ENCODE assay signal across 18 cellular contexts in genomic region chr6:167691566-167692312, GRCh38.
A peak's percentile ranks its signal among the peaks of the same experiment; 100 is the strongest.
DNase-seq lines count a peak whose midpoint lies in the region; ATAC-seq and TF ChIP-seq lines count a peak whose summit lies in the region.
"Had no signal": no experiment of that assay in that cellular context is flagged by ENCODE, and none has a peak within 500 bp of the region (broad histone marks: within the 10 kb centered on the region; RNA-seq: fewer than 3 reads in every experiment).

No MANE protein-coding gene starts in this region.

- no peaks in the 10 kb centered on the region for H3K36me3 ChIP-seq in BLaER1 treated with 17β-estradiol and CSF1 and Interleukin-3, amounts not matched to agents 10 nM and 100 nM
- H3K36me3 ChIP-seq in HUES64 (ENCODE audit: insufficient read depth, low read length) = no peaks in the 10 kb centered on the region
- no peaks in the 10 kb centered on the region for H3K36me3 ChIP-seq in endodermal cell (ENCODE audit: control insufficient read depth, insufficient read depth, low read length)
- no peaks in the 10 kb centered on the region for H3K36me3 ChIP-seq in effector memory CD4-positive, alpha-beta T cell (ENCODE audit: control insufficient read depth, insufficient read depth, low read length)
- H3K36me3 ChIP-seq: Peyer's patch, SJCRH30 had no signal

- H3K4me2 ChIP-seq in BLaER1 treated with 17β-estradiol and CSF1 and Interleukin-3, amounts not matched to agents 10 nM and 100 nM = peak overlapping the region in 10 of 11 experiments; percentile 4 to 60 (median 24); a peak in 14 of 22 replicates
- H3K4me2 ChIP-seq: KMS-11 had no signal

- DNase-seq in endodermal cell = peak; percentile 57
- DNase-seq in neural crest cell (ENCODE audit: low read depth, low spot score) = no peak
- DNase-seq in effector memory CD4-positive, alpha-beta T cell = no peak
- DNase-seq in pons (ENCODE audit: low spot score) = no peak
- DNase-seq in DMS 273 treated with DMSO at 0.1 percent for 48 hours (lab: John Stamatoyannopoulos, UW) = no peak
- DNase-seq: EL, IMR-90, NCI-H1105 treated with DMSO at 0.1 percent for 48 hours, NCI-H2081, NCI-H345, Peyer's patch, SJCRH30 had no signal

- no peak for ATAC-seq in GM18519 (IDR thresholded peaks at IDR 0.05; ENCODE audit: low FRiP score, unreplicated experiment)
- ATAC-seq: HCT116 had no signal

- no peak overlapping the region for H3K27ac ChIP-seq in BLaER1 treated with 17β-estradiol and CSF1 and Interleukin-3, amounts not matched to agents 10 nM and 100 nM
- H3K27ac ChIP-seq in HUES64 (ENCODE audit: low read depth, low read length) (0 out of 2 replicates have a peak overlapping the region, but pooled peaks have one; percentile 12), endodermal cell (ENCODE audit: low read depth, low read length) (no peak overlapping the region)
- H3K27ac ChIP-seq in effector memory CD4-positive, alpha-beta T cell (ENCODE audit: insufficient read depth, low read length, poor library complexity, severe bottlenecking) = no peak overlapping the region
- H3K27ac ChIP-seq: KMS-11, Peyer's patch, SJCRH30 had no signal

- 65% methylated on average over 13 of the region's 13 CpGs for WGBS in HUES64
- WGBS in endodermal cell (ENCODE audit: insufficient coverage in 1 of 2, insufficient read length in 1 of 2), 2 experiments = 80 to 84% methylated on average over 13 of the region's 13 CpGs

- H3K4me3 Mint-ChIP-seq in endodermal cell (no peak overlapping the region), neural crest cell (no peak overlapping the region)
- H3K4me3 Mint-ChIP-seq: CD14-positive monocyte had no signal

- H3K27me3 Mint-ChIP-seq in endodermal cell (ENCODE audit: insufficient read depth) = peaks cover 3% of the 10 kb centered on the region
- peaks cover 26% of the 10 kb centered on the region for H3K27me3 Mint-ChIP-seq in neural crest cell (ENCODE audit: low read depth)

- H4K20me1 ChIP-seq in BLaER1 treated with 17β-estradiol and CSF1 and Interleukin-3, amounts not matched to agents 10 nM and 100 nM = no peaks in the 10 kb centered on the region

- H3K36me3 Mint-ChIP-seq in endodermal cell (ENCODE audit: low read depth) (no peaks in the 10 kb centered on the region), neural crest cell (ENCODE audit: low read depth) (no peaks in the 10 kb centered on the region)
- H3K36me3 Mint-ChIP-seq: CD14-positive monocyte had no signal

- no peak overlapping the region for H3K4me3 ChIP-seq in BLaER1 treated with 17β-estradiol and CSF1 and Interleukin-3, amounts not matched to agents 10 nM and 100 nM
- H3K4me3 ChIP-seq in HUES64 (ENCODE audit: low read length) = no peak overlapping the region
- H3K4me3 ChIP-seq in endodermal cell (ENCODE audit: low read length) = no peak overlapping the region
- H3K4me3 ChIP-seq in effector memory CD4-positive, alpha-beta T cell (ENCODE audit: insufficient read depth, low read depth, low read length, poor library complexity, severe bottlenecking) = no peak overlapping the region
- H3K4me3 ChIP-seq: Peyer's patch, SJCRH30 had no signal

- H3K27ac Mint-ChIP-seq in endodermal cell (peak overlapping the region; percentile 34), neural crest cell (ENCODE audit: unreplicated experiment) (peak overlapping the region; percentile 79)

- peaks cover 2% of the 10 kb centered on the region for H3K9me3 Mint-ChIP-seq in endodermal cell
- H3K9me3 Mint-ChIP-seq in neural crest cell = no peaks in the 10 kb centered on the region

- peaks cover 0 to 4% (median 0%) of the 10 kb centered on the region in 11 experiments; a peak in 1 of 22 replicates for H3K27me3 ChIP-seq in BLaER1 treated with 17β-estradiol and CSF1 and Interleukin-3, amounts not matched to agents 10 nM and 100 nM
- H3K27me3 ChIP-seq in HUES64 (ENCODE audit: insufficient read depth, low read length) (no peaks in the 10 kb centered on the region), endodermal cell (ENCODE audit: control insufficient read depth, insufficient read depth, low read length, poor library complexity, severe bottlenecking) (no peaks in the 10 kb centered on the region)
- no peaks in the 10 kb centered on the region for H3K27me3 ChIP-seq in effector memory CD4-positive, alpha-beta T cell (replicated peaks; ENCODE audit: control insufficient read depth, insufficient read depth, low read length, poor library complexity, severe bottlenecking)
- H3K27me3 ChIP-seq: Peyer's patch, SJCRH30 had no signal

- TF ChIP-seq CTCF in endodermal cell (conservative IDR thresholded peaks at IDR 0.05) (peak; percentile 19), neural crest cell (conservative IDR thresholded peaks at IDR 0.05) (no peak)

- H3K9ac ChIP-seq in BLaER1 treated with 17β-estradiol and CSF1 and Interleukin-3, amounts not matched to agents 10 nM and 100 nM = no peak overlapping the region
- H3K9ac ChIP-seq in HUES64 (ENCODE audit: low read depth, low read length) (no peak overlapping the region), endodermal cell (ENCODE audit: extremely low read depth, low read length, poor library complexity, severe bottlenecking) (no peak overlapping the region)
- H3K9ac ChIP-seq: KMS-11 had no signal

- H3K4me1 ChIP-seq in BLaER1 treated with 17β-estradiol and CSF1 and Interleukin-3, amounts not matched to agents 10 nM and 100 nM = peaks cover 23 to 67% (median 53%) of the 10 kb centered on the region in 10 experiments
- H3K4me1 ChIP-seq in HUES64 (ENCODE audit: insufficient read depth, low read length) = peaks cover 10% of the 10 kb centered on the region; the same call in 1 of the 2 replicates
- H3K4me1 ChIP-seq in endodermal cell (ENCODE audit: control insufficient read depth, insufficient read depth, low read length) = peaks cover 17% of the 10 kb centered on the region
- H3K4me1 ChIP-seq in effector memory CD4-positive, alpha-beta T cell (ENCODE audit: control insufficient read depth, insufficient read depth, low read length, poor library complexity, severe bottlenecking) = no peaks in the 10 kb centered on the region
- H3K4me1 ChIP-seq: Peyer's patch, SJCRH30 had no signal

- peaks cover 0 to 7% (median 0%) of the 10 kb centered on the region in 11 experiments; a peak in 6 of 22 replicates for H3K9me3 ChIP-seq in BLaER1 treated with 17β-estradiol and CSF1 and Interleukin-3, amounts not matched to agents 10 nM and 100 nM (replicated peaks in 1 of 11)
- H3K9me3 ChIP-seq in HUES64 (ENCODE audit: insufficient read depth, low read depth, low read length) (no peaks in the 10 kb centered on the region), endodermal cell (ENCODE audit: control insufficient read depth, low read length) (peaks cover 4% of the 10 kb centered on the region)
- H3K9me3 ChIP-seq in effector memory CD4-positive, alpha-beta T cell (ENCODE audit: control insufficient read depth, low read length) = no peaks in the 10 kb centered on the region
- H3K9me3 ChIP-seq: Peyer's patch, SJCRH30 had no signal

- H3K4me1 Mint-ChIP-seq in endodermal cell (peaks cover 36% of the 10 kb centered on the region), neural crest cell (peaks cover 49% of the 10 kb centered on the region)
